ENCODE assay signal across 8 cellular contexts in genomic region chr19:4768934-4769777, GRCh38. TPM values are rescaled to one million over a fixed set of nuclear protein-coding genes. Genes with fewer than 3 reads are reported as not detected.
A peak's percentile ranks its signal among the peaks of the same experiment; 100 is the strongest.
DNase-seq lines count a peak whose midpoint lies in the region; ATAC-seq, FAIRE-seq and TF ChIP-seq lines count a peak whose summit lies in the region.

No MANE protein-coding gene starts in this region.

- H3K27ac ChIP-seq in keratinocyte (ENCODE audit: control insufficient read depth, insufficient read depth, low read length) = no peak overlapping the region

- dilution Hi-C loops in keratinocyte (cut with MboI; ENCODE audit: extremely low pct_ligation_motif_present, low sequenced_read_pairs) = no loop called here

- DNase-seq in GM19239 (ENCODE audit: insufficient read length, low spot score) (peak; percentile 69), NCI-H2107 treated with DMSO at 0.1 percent for 48 hours (lab: John Stamatoyannopoulos, UW; ENCODE audit: unreplicated experiment) (peak; percentile 89), keratinocyte (ENCODE audit: low read depth, low spot score) (peak; percentile 38)
- DNase-seq in activated CD4-positive, CD25-positive, alpha-beta regulatory T cell treated with anti-CD3 and anti-CD28 coated beads, Interleukin-2, amount 50 U/mL, for 16 hours (ENCODE audit: low read depth, low spot score) = peak; percentile 51
- peak; percentile 78 for DNase-seq in central memory CD4-positive, alpha-beta T cell
- DNase-seq in stimulated activated CD4-positive, alpha-beta T cell treated with anti-CD3 and anti-CD28 coated beads, Interleukin-15, amount 100 ng/mL, for 48 hours (ENCODE audit: low read depth in 2 of 2) = peak; percentile 64 to 75

- peaks cover 2% of the 10 kb centered on the region for H4K20me1 ChIP-seq in keratinocyte (ENCODE audit: control insufficient read depth, extremely low read depth, insufficient read depth, low read length)

- FAIRE-seq in GM19239 (lab: Jason Lieb, UNC) = no peak
- FAIRE-seq in keratinocyte (lab: Jason Lieb, UNC) = no peak

- H3K36me3 ChIP-seq in keratinocyte (ENCODE audit: control insufficient read depth in 2 of 2, extremely low read depth in 1 of 2, insufficient read depth in 2 of 2, low read length in 2 of 2) = no peaks in the 10 kb centered on the region

- no peaks in the 10 kb centered on the region for H3K9me3 ChIP-seq in keratinocyte (ENCODE audit: control insufficient read depth, low read depth, low read length)

- no peaks in the 10 kb centered on the region for H3K4me1 ChIP-seq in keratinocyte (ENCODE audit: control insufficient read depth, extremely low read depth, insufficient read depth, low read length)

- peaks cover under 1% of the 10 kb centered on the region for H3K27me3 ChIP-seq in keratinocyte (ENCODE audit: control insufficient read depth, extremely low read depth, insufficient read depth, low read length)

- H3K79me2 ChIP-seq in keratinocyte (ENCODE audit: control insufficient read depth, insufficient read depth, low read length) = no peaks in the 10 kb centered on the region

- H3K4me3 ChIP-seq in keratinocyte (ENCODE audit: control insufficient read depth in 2 of 3, extremely low read depth in 1 of 3, insufficient read depth in 2 of 3, low read depth in 1 of 3, low read length in 3 of 3) = no peak overlapping the region

- H3K9ac ChIP-seq in keratinocyte (ENCODE audit: control insufficient read depth, extremely low read depth, insufficient read depth, low read length) = no peak overlapping the region

- no peak overlapping the region for H2AFZ ChIP-seq in keratinocyte (ENCODE audit: control insufficient read depth, low read length)

- H3K4me2 ChIP-seq in keratinocyte (ENCODE audit: control insufficient read depth, extremely low read depth, insufficient read depth, low read depth, low read length) = no peak overlapping the region

- no peaks in the 10 kb centered on the region for H3K9me1 ChIP-seq in keratinocyte (ENCODE audit: control insufficient read depth, extremely low read depth, insufficient read depth, low read length)

- no peak for ATAC-seq in HG03571 (IDR thresholded peaks at IDR 0.05; ENCODE audit: unreplicated experiment)
- ATAC-seq in GM21367 (IDR thresholded peaks at IDR 0.05; ENCODE audit: unreplicated experiment) = no peak

- TF ChIP-seq CTCF in keratinocyte (optimal IDR thresholded peaks at IDR 0.05 in 1 of 3, IDR thresholded peaks at IDR 0.05 in 1 of 3, conservative IDR thresholded peaks at IDR 0.05 in 1 of 3; ENCODE audit: extremely low read depth in 1 of 3, insufficient read depth in 2 of 3, low read length in 3 of 3) = no peak

RNA-seq across cellular contexts. Expression of gene FEM1A, which starts 22.4 kb away (rescaled TPM):
- 3.5 to 6.2 TPM (median 4.8 TPM) in 3 replicates for polyA plus RNA-seq in keratinocyte
- 3.3 TPM for polyA plus RNA-seq in keratinocyte (2011; ENCODE audit: low read depth)
- 3.8 and 5.7 TPM in 2 replicates for polyA plus RNA-seq in keratinocyte (2011; cell fraction: cytosol; rRNA removed)
- 3.8 and 5.1 TPM in 2 replicates for polyA plus RNA-seq in keratinocyte (2011; cell fraction: nucleus; rRNA removed)
- polyA plus RNA-seq in keratinocyte (2012; ENCODE audit: low replicate concordance) = 0.92 and 1.1 TPM in 2 replicates
- 6.1 to 10.5 TPM (median 7.2 TPM) in 3 replicates for polyA minus RNA-seq in keratinocyte
- 12.7 TPM for polyA minus RNA-seq in keratinocyte (2011; cell fraction: cytosol; rRNA and poly(A)+ RNA removed)
- 7.5 and 7.7 TPM in 2 replicates for polyA minus RNA-seq in keratinocyte (2011; cell fraction: nucleus; rRNA and poly(A)+ RNA removed)

RNA-seq across cellular contexts. Expression of gene DPP9, which starts 45.5 kb away (rescaled TPM):
- polyA plus RNA-seq in keratinocyte = 17.1 to 23.3 TPM (median 19.2 TPM) in 3 replicates
- 32.5 TPM for polyA plus RNA-seq in keratinocyte (2011; ENCODE audit: low read depth)
- polyA plus RNA-seq in keratinocyte (2011; cell fraction: cytosol; rRNA removed) = 14.8 and 34.4 TPM in 2 replicates
- 51.5 and 64.6 TPM in 2 replicates for polyA plus RNA-seq in keratinocyte (2011; cell fraction: nucleus; rRNA removed)
- polyA plus RNA-seq in keratinocyte (2012; ENCODE audit: low replicate concordance) = 24.1 and 106 TPM in 2 replicates
- 18.7 to 149 TPM (median 27.5 TPM) in 3 replicates for polyA minus RNA-seq in keratinocyte
- 49.1 TPM for polyA minus RNA-seq in keratinocyte (2011; cell fraction: cytosol; rRNA and poly(A)+ RNA removed)
- 63.1 and 89.1 TPM in 2 replicates for polyA minus RNA-seq in keratinocyte (2011; cell fraction: nucleus; rRNA and poly(A)+ RNA removed)

Comparison
In these comparisons a context has a peak if more than half of its experiments do, and no peak if none do; other contexts are left out.
1. DNase-seq: peak in every context shown above with its lines; median percentile 89 in NCI-H2107 treated with DMSO at 0.1 percent for 48 hours; 78 in central memory CD4-positive, alpha-beta T cell; 70 in stimulated activated CD4-positive, alpha-beta T cell treated with anti-CD3 and anti-CD28 coated beads, Interleukin-15, amount 100 ng/mL, for 48 hours; 69 in GM19239; 51 in activated CD4-positive, CD25-positive, alpha-beta regulatory T cell treated with anti-CD3 and anti-CD28 coated beads, Interleukin-2, amount 50 U/mL, for 16 hours; 38 in keratinocyte.